ENCODE assay signal across 16 cellular contexts in genomic region chr11:58061813-58062212, GRCh38. TPM values are rescaled to one million over a fixed set of nuclear protein-coding genes. Genes with fewer than 3 reads are reported as not detected.
DNase-seq lines count a peak whose midpoint lies in the region; ATAC-seq, FAIRE-seq and TF ChIP-seq lines count a peak whose summit lies in the region.
"Had no signal": no experiment of that assay in that cellular context is flagged by ENCODE, and none has a peak within 500 bp of the region (broad histone marks: within the 10 kb centered on the region; RNA-seq: fewer than 3 reads in every experiment).

No MANE protein-coding gene starts in this region.

- no peak overlapping the region for H3K4me3 Mint-ChIP-seq in activated CD8-positive, alpha-beta T cell treated with anti-CD3 and anti-CD28 coated beads, Interleukin-2, amount 10 ng/mL, durations not matched to agents 7 days and 5 days
- no peak overlapping the region for H3K4me3 Mint-ChIP-seq in activated CD8-positive, alpha-beta T cell treated with anti-CD3 and anti-CD28 coated beads for 36 hours

- POLR2A ChIA-PET in activated CD8-positive, alpha-beta T cell treated with anti-CD3 and anti-CD28 coated beads, Interleukin-2, amount 10 ng/mL, durations not matched to agents 7 days and 5 days (lab: Charles Lee), result no interaction called here
- POLR2A ChIA-PET in activated CD8-positive, alpha-beta T cell treated with anti-CD3 and anti-CD28 coated beads for 36 hours (lab: Charles Lee), result no interaction called here

- dilution Hi-C loops in keratinocyte (cut with MboI; ENCODE audit: extremely low pct_ligation_motif_present, low sequenced_read_pairs), result no loop called here

- H3K4me3 ChIP-seq in keratinocyte (ENCODE audit: control insufficient read depth in 2 of 3, extremely low read depth in 1 of 3, insufficient read depth in 2 of 3, low read depth in 1 of 3, low read length in 3 of 3), result no peak overlapping the region
- no peak overlapping the region for H3K4me3 ChIP-seq in suprapubic skin
- H3K4me3 ChIP-seq: psoas muscle, SJSA1, transverse colon had no signal

- 57% methylated on average over 6 of the region's 6 CpGs for WGBS in suprapubic skin

- no peaks in the 10 kb centered on the region for H3K79me2 ChIP-seq in keratinocyte (ENCODE audit: control insufficient read depth, insufficient read depth, low read length)

- no peak overlapping the region for H3K27ac Mint-ChIP-seq in activated CD8-positive, alpha-beta T cell treated with anti-CD3 and anti-CD28 coated beads, Interleukin-2, amount 10 ng/mL, durations not matched to agents 7 days and 5 days
- no peak overlapping the region for H3K27ac Mint-ChIP-seq in activated CD8-positive, alpha-beta T cell treated with anti-CD3 and anti-CD28 coated beads for 36 hours

- CTCF ChIA-PET in activated CD8-positive, alpha-beta T cell treated with anti-CD3 and anti-CD28 coated beads, Interleukin-2, amount 10 ng/mL, durations not matched to agents 7 days and 5 days (lab: Charles Lee), result no interaction called here
- CTCF ChIA-PET in activated CD8-positive, alpha-beta T cell treated with anti-CD3 and anti-CD28 coated beads for 36 hours (lab: Charles Lee), result interaction anchor here (0.8 kb wide), 1 partner anchor 32 kb away, joined by 5 read pairs; no protein-coding TSS in a partner anchor

- no peaks in the 10 kb centered on the region for H4K20me1 ChIP-seq in keratinocyte (ENCODE audit: control insufficient read depth, extremely low read depth, insufficient read depth, low read length)

- intact Hi-C loops in activated CD8-positive, alpha-beta T cell treated with anti-CD3 and anti-CD28 coated beads for 36 hours (cut with micrococcal nuclease), result no loop called here

- H3K4me2 ChIP-seq in keratinocyte (ENCODE audit: control insufficient read depth, extremely low read depth, insufficient read depth, low read depth, low read length), result peak overlapping the region; percentile 49

- no peaks in the 10 kb centered on the region for H3K36me3 Mint-ChIP-seq in activated CD8-positive, alpha-beta T cell treated with anti-CD3 and anti-CD28 coated beads, Interleukin-2, amount 10 ng/mL, durations not matched to agents 7 days and 5 days (ENCODE audit: low read depth)
- no peaks in the 10 kb centered on the region for H3K36me3 Mint-ChIP-seq in activated CD8-positive, alpha-beta T cell treated with anti-CD3 and anti-CD28 coated beads for 36 hours (ENCODE audit: low read depth)

- no peak overlapping the region for H2AFZ ChIP-seq in keratinocyte (ENCODE audit: control insufficient read depth, low read length)

- H3K27me3 Mint-ChIP-seq in activated CD8-positive, alpha-beta T cell treated with anti-CD3 and anti-CD28 coated beads, Interleukin-2, amount 10 ng/mL, durations not matched to agents 7 days and 5 days (ENCODE audit: low read depth), result peaks cover 2% of the 10 kb centered on the region
- H3K27me3 Mint-ChIP-seq in activated CD8-positive, alpha-beta T cell treated with anti-CD3 and anti-CD28 coated beads for 36 hours, result peaks cover 4% of the 10 kb centered on the region

- H3K9ac ChIP-seq in keratinocyte (ENCODE audit: control insufficient read depth, extremely low read depth, insufficient read depth, low read length), result peak overlapping the region; percentile 11

- no peaks in the 10 kb centered on the region for H3K9me1 ChIP-seq in keratinocyte (ENCODE audit: control insufficient read depth, extremely low read depth, insufficient read depth, low read length)

- ATAC-seq in HG03045 (IDR thresholded peaks at IDR 0.05; ENCODE audit: unreplicated experiment), result peak; percentile 60
- no peak for ATAC-seq in activated CD8-positive, alpha-beta T cell treated with anti-CD3 and anti-CD28 coated beads, Interleukin-2, amount 10 ng/mL, durations not matched to agents 7 days and 5 days
- ATAC-seq in activated CD8-positive, alpha-beta T cell treated with anti-CD3 and anti-CD28 coated beads for 36 hours, result no peak
- ATAC-seq: psoas muscle had no signal

- H3K36me3 ChIP-seq in keratinocyte (ENCODE audit: control insufficient read depth in 2 of 2, extremely low read depth in 1 of 2, insufficient read depth in 2 of 2, low read length in 2 of 2) (no peaks in the 10 kb centered on the region), suprapubic skin (no peaks in the 10 kb centered on the region)
- H3K36me3 ChIP-seq: SJSA1, transverse colon had no signal

- peak; percentile 83 for DNase-seq in EH (ENCODE audit: low read depth)
- DNase-seq in astrocyte of the hippocampus (ENCODE audit: low read depth, low spot score), result peak; percentile 56
- peak; percentile 98 for DNase-seq in keratinocyte (ENCODE audit: low read depth, low spot score)
- no peak for DNase-seq in activated CD8-positive, alpha-beta T cell treated with anti-CD3 and anti-CD28 coated beads, Interleukin-2, amount 10 ng/mL, durations not matched to agents 7 days and 5 days
- no peak for DNase-seq in suprapubic skin (ENCODE audit: low spot score in 2 of 2)
- no peak for DNase-seq in UCSD-AML1 (lab: John Stamatoyannopoulos, UW; ENCODE audit: unreplicated experiment)
- DNase-seq in activated CD8-positive, alpha-beta T cell treated with anti-CD3 and anti-CD28 coated beads for 36 hours, result no peak
- DNase-seq: activated CD4-positive, CD25-positive, alpha-beta regulatory T cell treated with anti-CD3 and anti-CD28 coated beads, Interleukin-2, amount 50 U/mL, for 72 hours; Caco-2; cerebellar nuclear complex; Karpas-422; NCI-H524; psoas muscle; transverse colon had no signal

- TF ChIP-seq CTCF in keratinocyte (optimal IDR thresholded peaks at IDR 0.05 in 1 of 3, IDR thresholded peaks at IDR 0.05 in 1 of 3, conservative IDR thresholded peaks at IDR 0.05 in 1 of 3; ENCODE audit: extremely low read depth in 1 of 3, insufficient read depth in 2 of 3, low read length in 3 of 3), result no peak
- TF ChIP-seq CTCF in suprapubic skin (IDR thresholded peaks at IDR 0.05), result no peak
- no peak for TF ChIP-seq CTCF in activated CD8-positive, alpha-beta T cell treated with anti-CD3 and anti-CD28 coated beads for 36 hours (IDR thresholded peaks at IDR 0.05)

- H3K4me1 ChIP-seq in keratinocyte (ENCODE audit: control insufficient read depth, extremely low read depth, insufficient read depth, low read length) (peaks cover 42% of the 10 kb centered on the region), suprapubic skin (no peaks in the 10 kb centered on the region)
- H3K4me1 ChIP-seq: psoas muscle had no signal

- H3K27me3 ChIP-seq in keratinocyte (ENCODE audit: control insufficient read depth, extremely low read depth, insufficient read depth, low read length) (no peaks in the 10 kb centered on the region), suprapubic skin (no peaks in the 10 kb centered on the region)
- H3K27me3 ChIP-seq: SJSA1, transverse colon had no signal

- no peaks in the 10 kb centered on the region for H3K9me3 Mint-ChIP-seq in activated CD8-positive, alpha-beta T cell treated with anti-CD3 and anti-CD28 coated beads, Interleukin-2, amount 10 ng/mL, durations not matched to agents 7 days and 5 days (ENCODE audit: insufficient read depth)
- no peaks in the 10 kb centered on the region for H3K9me3 Mint-ChIP-seq in activated CD8-positive, alpha-beta T cell treated with anti-CD3 and anti-CD28 coated beads for 36 hours

- H3K27ac ChIP-seq in keratinocyte (ENCODE audit: control insufficient read depth, insufficient read depth, low read length) (peak overlapping the region; percentile 86), suprapubic skin (no peak overlapping the region)
- H3K27ac ChIP-seq: psoas muscle, SJSA1, transverse colon had no signal

- FAIRE-seq in keratinocyte (lab: Jason Lieb, UNC), result peak; percentile 89

- H3K9me3 ChIP-seq in keratinocyte (ENCODE audit: control insufficient read depth, low read depth, low read length) (no peaks in the 10 kb centered on the region), suprapubic skin (no peaks in the 10 kb centered on the region)
- H3K9me3 ChIP-seq: Caco-2, psoas muscle, SJSA1, transverse colon had no signal

- no peak for TF ChIP-seq POLR2A in suprapubic skin (IDR thresholded peaks at IDR 0.05)

- H3K4me1 Mint-ChIP-seq in activated CD8-positive, alpha-beta T cell treated with anti-CD3 and anti-CD28 coated beads, Interleukin-2, amount 10 ng/mL, durations not matched to agents 7 days and 5 days (ENCODE audit: low read depth), result no peaks in the 10 kb centered on the region
- no peaks in the 10 kb centered on the region for H3K4me1 Mint-ChIP-seq in activated CD8-positive, alpha-beta T cell treated with anti-CD3 and anti-CD28 coated beads for 36 hours (ENCODE audit: low read depth)

- TF ChIP-seq EP300 in suprapubic skin (IDR thresholded peaks at IDR 0.05), result no peak

RNA-seq across cellular contexts. Expression of gene OR6Q1, which starts 31.1 kb away (rescaled TPM):
- polyA plus RNA-seq in keratinocyte, result not detected in 3 replicates
- not detected for polyA plus RNA-seq in keratinocyte (2011; ENCODE audit: low read depth)
- polyA plus RNA-seq in keratinocyte (2011; cell fraction: cytosol; rRNA removed), result not detected in 2 replicates
- polyA plus RNA-seq in keratinocyte (2011; cell fraction: nucleus; rRNA removed), result not detected in 2 replicates
- polyA plus RNA-seq in keratinocyte (2012; ENCODE audit: low replicate concordance), result not detected in 2 replicates
- not detected in 3 replicates for polyA minus RNA-seq in keratinocyte
- polyA minus RNA-seq in keratinocyte (2011; cell fraction: cytosol; rRNA and poly(A)+ RNA removed), result not detected
- not detected in 2 replicates for polyA minus RNA-seq in keratinocyte (2011; cell fraction: nucleus; rRNA and poly(A)+ RNA removed)
- not detected for total RNA-seq in activated CD8-positive, alpha-beta T cell treated with anti-CD3 and anti-CD28 coated beads, Interleukin-2, amount 10 ng/mL, durations not matched to agents 7 days and 5 days
- 1 to 10 TPM in 1 of 4 donors, not detected in 3; 1.1 TPM for total RNA-seq in suprapubic skin
- total RNA-seq in activated CD8-positive, alpha-beta T cell treated with anti-CD3 and anti-CD28 coated beads for 36 hours, result not detected
- total RNA-seq: Caco-2, psoas muscle, SJSA1, transverse colon had no signal
- polyA plus RNA-seq: psoas muscle had no signal

RNA-seq across cellular contexts. Expression of gene OR9Q1, which starts 38.1 kb away (rescaled TPM):
- polyA plus RNA-seq in keratinocyte, result not detected in 3 replicates
- polyA plus RNA-seq in keratinocyte (2011; ENCODE audit: low read depth), result not detected
- polyA plus RNA-seq in keratinocyte (2011; cell fraction: cytosol; rRNA removed), result not detected in 2 replicates
- polyA plus RNA-seq in keratinocyte (2011; cell fraction: nucleus; rRNA removed), result not detected in 2 replicates
- polyA plus RNA-seq in keratinocyte (2012; ENCODE audit: low replicate concordance), result not detected in 2 replicates
- polyA minus RNA-seq in keratinocyte, result not detected in 3 replicates
- polyA minus RNA-seq in keratinocyte (2011; cell fraction: cytosol; rRNA and poly(A)+ RNA removed), result not detected
- polyA minus RNA-seq in keratinocyte (2011; cell fraction: nucleus; rRNA and poly(A)+ RNA removed), result not detected in 2 replicates
- total RNA-seq in activated CD8-positive, alpha-beta T cell treated with anti-CD3 and anti-CD28 coated beads, Interleukin-2, amount 10 ng/mL, durations not matched to agents 7 days and 5 days, result not detected
- total RNA-seq in suprapubic skin, result under 1 TPM in 1 of 4 donors, not detected in 3; 0.29 TPM
- total RNA-seq in activated CD8-positive, alpha-beta T cell treated with anti-CD3 and anti-CD28 coated beads for 36 hours, result not detected
- total RNA-seq: Caco-2, psoas muscle, SJSA1, transverse colon had no signal
- polyA plus RNA-seq: psoas muscle had no signal

Comparison
In these comparisons a context has a peak if more than half of its experiments do, and no peak if none do; other contexts are left out.
1. DNase-seq: peak in EH (single experiment), astrocyte of the hippocampus (single experiment) and keratinocyte (single experiment); none in activated CD8-positive, alpha-beta T cell treated with anti-CD3 and anti-CD28 coated beads, Interleukin-2, amount 10 ng/mL, durations not matched to agents 7 days and 5 days (single experiment), suprapubic skin (0 of 2), UCSD-AML1 (single experiment) and activated CD8-positive, alpha-beta T cell treated with anti-CD3 and anti-CD28 coated beads for 36 hours (single experiment).